In genomic region chr14:93061380-93062012, GRCh38 we compare ENCODE assay signal across 1 cellular context.
TF ChIP-seq lines count a peak whose summit lies in the region.

No MANE protein-coding gene starts in this region.

TF ChIP-seq in GM12878, 131 proteins besides CTCF, POLR2A, EP300 and RAD21 (continued from another document):
- TF ChIP-seq CHD2 (IDR thresholded peaks at IDR 0.05; ENCODE audit: borderline replicate concordance, low read depth, low read length) (peak; percentile 53; the same call in 1 of the 2 replicates), PKNOX1 (IDR thresholded peaks at IDR 0.05) (no peak), ATF7 (IDR thresholded peaks at IDR 0.05; ENCODE audit: low read depth) (peak; percentile 66), SUPT20H (IDR thresholded peaks at IDR 0.05; ENCODE audit: borderline replicate concordance, control insufficient read depth, low read depth, low read length) (no peak), DPF2 (IDR thresholded peaks at IDR 0.05) (peak; percentile 80), SMARCA5 (IDR thresholded peaks at IDR 0.05) (peak; percentile 26; the same call in 1 of the 2 replicates), MTA3 (IDR thresholded peaks at IDR 0.05; ENCODE audit: borderline replicate concordance, low read length) (no peak), NKRF (conservative IDR thresholded peaks at IDR 0.05) (no peak), IKZF1 (conservative IDR thresholded peaks at IDR 0.05) (peak; percentile 31; the same call in 1 of the 2 replicates), BCL11A (IDR thresholded peaks at IDR 0.05; ENCODE audit: low read depth, low read length) (peak; percentile 79), USF1 (IDR thresholded peaks at IDR 0.05; ENCODE audit: borderline replicate concordance, extremely low read length, insufficient read depth, low read depth, low read length) (no peak), MEF2B (IDR thresholded peaks at IDR 0.05; ENCODE audit: partially characterized antibody, poor library complexity, severe bottlenecking) (peak; percentile 40), TCF3 (IDR thresholded peaks at IDR 0.05; ENCODE audit: borderline replicate concordance, insufficient read depth, low read depth, low read length) (0 out of 2 replicates have a peak, but pooled peaks have one; percentile 57), STAT3 (IDR thresholded peaks at IDR 0.05; ENCODE audit: low read depth, low read length) (no peak)
